In the genomic region with DNA sequence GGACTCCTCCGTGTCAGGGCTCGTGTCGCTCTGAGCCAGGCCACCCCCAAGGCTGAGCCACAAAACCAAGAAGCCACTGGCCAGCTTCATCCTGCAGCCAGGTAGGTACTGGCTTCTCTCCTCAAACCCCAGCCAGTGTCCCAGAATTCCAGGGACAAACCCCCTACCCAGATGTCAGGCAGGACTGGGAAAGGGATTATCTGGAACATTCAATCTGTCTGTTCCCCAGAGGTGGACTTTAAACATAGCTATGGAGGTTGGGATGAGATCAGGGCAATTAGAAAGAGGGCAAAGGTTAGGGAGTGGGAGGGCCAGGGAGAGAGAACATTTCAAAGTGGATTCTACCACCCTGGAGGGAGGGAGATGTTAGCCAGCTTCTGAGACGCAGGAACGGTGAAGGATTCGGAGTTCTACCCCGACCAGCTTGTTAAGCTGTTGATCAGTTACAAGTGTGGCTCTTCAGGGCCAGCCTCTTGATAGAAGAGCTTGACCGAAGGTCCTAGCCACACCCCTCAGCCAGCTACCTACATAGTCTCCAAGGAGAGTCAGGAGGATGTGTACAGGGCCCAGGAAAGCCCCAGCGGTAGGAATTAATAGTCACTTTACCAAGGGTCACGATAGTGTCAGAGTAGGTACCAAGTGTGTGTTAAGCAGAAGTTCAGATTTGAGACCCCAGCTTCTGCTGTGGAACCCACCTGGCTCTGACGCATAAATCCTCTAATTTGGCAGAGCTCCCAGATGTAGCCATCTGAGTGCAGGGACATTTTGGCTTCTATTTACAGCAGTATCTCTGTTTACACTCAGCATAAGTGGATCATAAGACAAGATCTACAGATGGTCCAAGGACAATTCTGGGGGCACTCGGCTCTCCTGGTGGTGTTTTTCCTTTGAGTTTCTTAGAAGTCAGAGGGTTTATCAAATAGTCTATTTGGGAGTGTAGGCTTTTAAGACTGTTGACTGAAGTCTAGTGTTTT, we compare ENCODE assay signal across 1 cellular context.
TF ChIP-seq lines count a peak whose summit lies in the region.

A gene with protein sequence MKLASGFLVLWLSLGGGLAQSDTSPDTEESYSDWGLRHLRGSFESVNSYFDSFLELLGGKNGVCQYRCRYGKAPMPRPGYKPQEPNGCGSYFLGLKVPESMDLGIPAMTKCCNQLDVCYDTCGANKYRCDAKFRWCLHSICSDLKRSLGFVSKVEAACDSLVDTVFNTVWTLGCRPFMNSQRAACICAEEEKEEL (minus strand): TSS at position 211 of the 974 bp plus-strand sequence. CDS start 121 bp downstream, at position 90.

TF ChIP-seq in HepG2, 621 proteins besides CTCF, POLR2A, EP300 and RAD21 (continued from another document and continues in another):
- TF ChIP-seq ZBTB20 (CRISPR knock-in tag; IDR thresholded peaks at IDR 0.05; ENCODE audit: borderline replicate concordance, low read depth): no peak
- peak; percentile 90 for TF ChIP-seq PPARG (CRISPR knock-in tag; conservative IDR thresholded peaks at IDR 0.05)
- 0 out of 2 replicates have a peak, but pooled peaks have one; percentile 29 for TF ChIP-seq MYC (CRISPR knock-in tag; IDR thresholded peaks at IDR 0.05; ENCODE audit: borderline replicate concordance)
- TF ChIP-seq, protein P1, sequence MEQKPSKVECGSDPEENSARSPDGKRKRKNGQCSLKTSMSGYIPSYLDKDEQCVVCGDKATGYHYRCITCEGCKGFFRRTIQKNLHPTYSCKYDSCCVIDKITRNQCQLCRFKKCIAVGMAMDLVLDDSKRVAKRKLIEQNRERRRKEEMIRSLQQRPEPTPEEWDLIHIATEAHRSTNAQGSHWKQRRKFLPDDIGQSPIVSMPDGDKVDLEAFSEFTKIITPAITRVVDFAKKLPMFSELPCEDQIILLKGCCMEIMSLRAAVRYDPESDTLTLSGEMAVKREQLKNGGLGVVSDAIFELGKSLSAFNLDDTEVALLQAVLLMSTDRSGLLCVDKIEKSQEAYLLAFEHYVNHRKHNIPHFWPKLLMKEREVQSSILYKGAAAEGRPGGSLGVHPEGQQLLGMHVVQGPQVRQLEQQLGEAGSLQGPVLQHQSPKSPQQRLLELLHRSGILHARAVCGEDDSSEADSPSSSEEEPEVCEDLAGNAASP (CRISPR knock-in tag; IDR thresholded peaks at IDR 0.05; ENCODE audit: borderline replicate concordance): no peak
- TF ChIP-seq GPN1 (CRISPR knock-in tag; IDR thresholded peaks at IDR 0.05; ENCODE audit: borderline replicate concordance): no peak
- TF ChIP-seq ZFX (CRISPR knock-in tag; IDR thresholded peaks at IDR 0.05; ENCODE audit: low read depth): peak; percentile 57
- peak; percentile 74 for TF ChIP-seq PHF21A (CRISPR knock-in tag; IDR thresholded peaks at IDR 0.05)
- TF ChIP-seq ZNF329 (CRISPR knock-in tag; IDR thresholded peaks at IDR 0.05; ENCODE audit: low read depth): no peak
- TF ChIP-seq, protein P2, sequence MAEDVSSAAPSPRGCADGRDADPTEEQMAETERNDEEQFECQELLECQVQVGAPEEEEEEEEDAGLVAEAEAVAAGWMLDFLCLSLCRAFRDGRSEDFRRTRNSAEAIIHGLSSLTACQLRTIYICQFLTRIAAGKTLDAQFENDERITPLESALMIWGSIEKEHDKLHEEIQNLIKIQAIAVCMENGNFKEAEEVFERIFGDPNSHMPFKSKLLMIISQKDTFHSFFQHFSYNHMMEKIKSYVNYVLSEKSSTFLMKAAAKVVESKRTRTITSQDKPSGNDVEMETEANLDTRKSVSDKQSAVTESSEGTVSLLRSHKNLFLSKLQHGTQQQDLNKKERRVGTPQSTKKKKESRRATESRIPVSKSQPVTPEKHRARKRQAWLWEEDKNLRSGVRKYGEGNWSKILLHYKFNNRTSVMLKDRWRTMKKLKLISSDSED (CRISPR knock-in tag; IDR thresholded peaks at IDR 0.05): no peak
- TF ChIP-seq ZNF33A (CRISPR knock-in tag; IDR thresholded peaks at IDR 0.05; ENCODE audit: borderline replicate concordance): no peak
- no peak for TF ChIP-seq SRSF4 (IDR thresholded peaks at IDR 0.05; ENCODE audit: low read depth, low read length, poor library complexity, severe bottlenecking)
- TF ChIP-seq NR3C1 (CRISPR knock-in tag; IDR thresholded peaks at IDR 0.05): no peak
- peak; percentile 28; the same call in 1 of the 2 replicates for TF ChIP-seq HOXA3 (CRISPR knock-in tag; IDR thresholded peaks at IDR 0.05)
- peak; percentile 43; the same call in 1 of the 2 replicates for TF ChIP-seq POLR2G (IDR thresholded peaks at IDR 0.05; ENCODE audit: low read depth, low read length)
- TF ChIP-seq ZNF678 (CRISPR knock-in tag; IDR thresholded peaks at IDR 0.05): no peak
- no peak for TF ChIP-seq ZNF17 (CRISPR knock-in tag; IDR thresholded peaks at IDR 0.05)
- TF ChIP-seq ZNF335 (CRISPR knock-in tag; IDR thresholded peaks at IDR 0.05): no peak
- TF ChIP-seq NRL (CRISPR knock-in tag; IDR thresholded peaks at IDR 0.05; ENCODE audit: borderline replicate concordance): no peak
- peak; percentile 50; the same call in 1 of the 2 replicates for TF ChIP-seq SALL1 (CRISPR knock-in tag; IDR thresholded peaks at IDR 0.05)
- TF ChIP-seq ZNF589 (CRISPR knock-in tag; conservative IDR thresholded peaks at IDR 0.05): no peak
- TF ChIP-seq, protein P3, sequence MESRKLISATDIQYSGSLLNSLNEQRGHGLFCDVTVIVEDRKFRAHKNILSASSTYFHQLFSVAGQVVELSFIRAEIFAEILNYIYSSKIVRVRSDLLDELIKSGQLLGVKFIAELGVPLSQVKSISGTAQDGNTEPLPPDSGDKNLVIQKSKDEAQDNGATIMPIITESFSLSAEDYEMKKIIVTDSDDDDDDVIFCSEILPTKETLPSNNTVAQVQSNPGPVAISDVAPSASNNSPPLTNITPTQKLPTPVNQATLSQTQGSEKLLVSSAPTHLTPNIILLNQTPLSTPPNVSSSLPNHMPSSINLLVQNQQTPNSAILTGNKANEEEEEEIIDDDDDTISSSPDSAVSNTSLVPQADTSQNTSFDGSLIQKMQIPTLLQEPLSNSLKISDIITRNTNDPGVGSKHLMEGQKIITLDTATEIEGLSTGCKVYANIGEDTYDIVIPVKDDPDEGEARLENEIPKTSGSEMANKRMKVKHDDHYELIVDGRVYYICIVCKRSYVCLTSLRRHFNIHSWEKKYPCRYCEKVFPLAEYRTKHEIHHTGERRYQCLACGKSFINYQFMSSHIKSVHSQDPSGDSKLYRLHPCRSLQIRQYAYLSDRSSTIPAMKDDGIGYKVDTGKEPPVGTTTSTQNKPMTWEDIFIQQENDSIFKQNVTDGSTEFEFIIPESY (CRISPR knock-in tag; IDR thresholded peaks at IDR 0.05): no peak
- no peak for TF ChIP-seq SRSF1 (optimal IDR thresholded peaks at IDR 0.05; ENCODE audit: low read depth, low read length)
- no peak for TF ChIP-seq SP140L (CRISPR knock-in tag; IDR thresholded peaks at IDR 0.05; ENCODE audit: borderline replicate concordance)
- TF ChIP-seq, protein P4, sequence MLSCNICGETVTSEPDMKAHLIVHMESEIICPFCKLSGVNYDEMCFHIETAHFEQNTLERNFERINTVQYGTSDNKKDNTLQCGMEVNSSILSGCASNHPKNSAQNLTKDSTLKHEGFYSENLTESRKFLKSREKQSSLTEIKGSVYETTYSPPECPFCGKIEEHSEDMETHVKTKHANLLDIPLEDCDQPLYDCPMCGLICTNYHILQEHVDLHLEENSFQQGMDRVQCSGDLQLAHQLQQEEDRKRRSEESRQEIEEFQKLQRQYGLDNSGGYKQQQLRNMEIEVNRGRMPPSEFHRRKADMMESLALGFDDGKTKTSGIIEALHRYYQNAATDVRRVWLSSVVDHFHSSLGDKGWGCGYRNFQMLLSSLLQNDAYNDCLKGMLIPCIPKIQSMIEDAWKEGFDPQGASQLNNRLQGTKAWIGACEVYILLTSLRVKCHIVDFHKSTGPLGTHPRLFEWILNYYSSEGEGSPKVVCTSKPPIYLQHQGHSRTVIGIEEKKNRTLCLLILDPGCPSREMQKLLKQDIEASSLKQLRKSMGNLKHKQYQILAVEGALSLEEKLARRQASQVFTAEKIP (CRISPR knock-in tag; IDR thresholded peaks at IDR 0.05; ENCODE audit: borderline replicate concordance): no peak
- TF ChIP-seq TCF12 (IDR thresholded peaks at IDR 0.05): no peak
- TF ChIP-seq TCF12 (CRISPR knock-in tag; IDR thresholded peaks at IDR 0.05): 0 out of 2 replicates have a peak, but pooled peaks have one; percentile 28
- TF ChIP-seq, protein P5, sequence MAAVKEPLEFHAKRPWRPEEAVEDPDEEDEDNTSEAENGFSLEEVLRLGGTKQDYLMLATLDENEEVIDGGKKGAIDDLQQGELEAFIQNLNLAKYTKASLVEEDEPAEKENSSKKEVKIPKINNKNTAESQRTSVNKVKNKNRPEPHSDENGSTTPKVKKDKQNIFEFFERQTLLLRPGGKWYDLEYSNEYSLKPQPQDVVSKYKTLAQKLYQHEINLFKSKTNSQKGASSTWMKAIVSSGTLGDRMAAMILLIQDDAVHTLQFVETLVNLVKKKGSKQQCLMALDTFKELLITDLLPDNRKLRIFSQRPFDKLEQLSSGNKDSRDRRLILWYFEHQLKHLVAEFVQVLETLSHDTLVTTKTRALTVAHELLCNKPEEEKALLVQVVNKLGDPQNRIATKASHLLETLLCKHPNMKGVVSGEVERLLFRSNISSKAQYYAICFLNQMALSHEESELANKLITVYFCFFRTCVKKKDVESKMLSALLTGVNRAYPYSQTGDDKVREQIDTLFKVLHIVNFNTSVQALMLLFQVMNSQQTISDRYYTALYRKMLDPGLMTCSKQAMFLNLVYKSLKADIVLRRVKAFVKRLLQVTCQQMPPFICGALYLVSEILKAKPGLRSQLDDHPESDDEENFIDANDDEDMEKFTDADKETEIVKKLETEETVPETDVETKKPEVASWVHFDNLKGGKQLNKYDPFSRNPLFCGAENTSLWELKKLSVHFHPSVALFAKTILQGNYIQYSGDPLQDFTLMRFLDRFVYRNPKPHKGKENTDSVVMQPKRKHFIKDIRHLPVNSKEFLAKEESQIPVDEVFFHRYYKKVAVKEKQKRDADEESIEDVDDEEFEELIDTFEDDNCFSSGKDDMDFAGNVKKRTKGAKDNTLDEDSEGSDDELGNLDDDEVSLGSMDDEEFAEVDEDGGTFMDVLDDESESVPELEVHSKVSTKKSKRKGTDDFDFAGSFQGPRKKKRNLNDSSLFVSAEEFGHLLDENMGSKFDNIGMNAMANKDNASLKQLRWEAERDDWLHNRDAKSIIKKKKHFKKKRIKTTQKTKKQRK (IDR thresholded peaks at IDR 0.05; ENCODE audit: low read length): no peak
- TF ChIP-seq, protein P6, sequence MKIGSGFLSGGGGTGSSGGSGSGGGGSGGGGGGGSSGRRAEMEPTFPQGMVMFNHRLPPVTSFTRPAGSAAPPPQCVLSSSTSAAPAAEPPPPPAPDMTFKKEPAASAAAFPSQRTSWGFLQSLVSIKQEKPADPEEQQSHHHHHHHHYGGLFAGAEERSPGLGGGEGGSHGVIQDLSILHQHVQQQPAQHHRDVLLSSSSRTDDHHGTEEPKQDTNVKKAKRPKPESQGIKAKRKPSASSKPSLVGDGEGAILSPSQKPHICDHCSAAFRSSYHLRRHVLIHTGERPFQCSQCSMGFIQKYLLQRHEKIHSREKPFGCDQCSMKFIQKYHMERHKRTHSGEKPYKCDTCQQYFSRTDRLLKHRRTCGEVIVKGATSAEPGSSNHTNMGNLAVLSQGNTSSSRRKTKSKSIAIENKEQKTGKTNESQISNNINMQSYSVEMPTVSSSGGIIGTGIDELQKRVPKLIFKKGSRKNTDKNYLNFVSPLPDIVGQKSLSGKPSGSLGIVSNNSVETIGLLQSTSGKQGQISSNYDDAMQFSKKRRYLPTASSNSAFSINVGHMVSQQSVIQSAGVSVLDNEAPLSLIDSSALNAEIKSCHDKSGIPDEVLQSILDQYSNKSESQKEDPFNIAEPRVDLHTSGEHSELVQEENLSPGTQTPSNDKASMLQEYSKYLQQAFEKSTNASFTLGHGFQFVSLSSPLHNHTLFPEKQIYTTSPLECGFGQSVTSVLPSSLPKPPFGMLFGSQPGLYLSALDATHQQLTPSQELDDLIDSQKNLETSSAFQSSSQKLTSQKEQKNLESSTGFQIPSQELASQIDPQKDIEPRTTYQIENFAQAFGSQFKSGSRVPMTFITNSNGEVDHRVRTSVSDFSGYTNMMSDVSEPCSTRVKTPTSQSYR (CRISPR knock-in tag; IDR thresholded peaks at IDR 0.05; ENCODE audit: borderline replicate concordance): no peak
- TF ChIP-seq ZNF558 (CRISPR knock-in tag; IDR thresholded peaks at IDR 0.05; ENCODE audit: borderline replicate concordance): 0 out of 2 replicates have a peak, but pooled peaks have one; percentile 34
- TF ChIP-seq LCORL (IDR thresholded peaks at IDR 0.05): no peak
- no peak; the same call in none of the 2 replicates for TF ChIP-seq LCORL (CRISPR knock-in tag; IDR thresholded peaks at IDR 0.05)
- TF ChIP-seq, protein P7, sequence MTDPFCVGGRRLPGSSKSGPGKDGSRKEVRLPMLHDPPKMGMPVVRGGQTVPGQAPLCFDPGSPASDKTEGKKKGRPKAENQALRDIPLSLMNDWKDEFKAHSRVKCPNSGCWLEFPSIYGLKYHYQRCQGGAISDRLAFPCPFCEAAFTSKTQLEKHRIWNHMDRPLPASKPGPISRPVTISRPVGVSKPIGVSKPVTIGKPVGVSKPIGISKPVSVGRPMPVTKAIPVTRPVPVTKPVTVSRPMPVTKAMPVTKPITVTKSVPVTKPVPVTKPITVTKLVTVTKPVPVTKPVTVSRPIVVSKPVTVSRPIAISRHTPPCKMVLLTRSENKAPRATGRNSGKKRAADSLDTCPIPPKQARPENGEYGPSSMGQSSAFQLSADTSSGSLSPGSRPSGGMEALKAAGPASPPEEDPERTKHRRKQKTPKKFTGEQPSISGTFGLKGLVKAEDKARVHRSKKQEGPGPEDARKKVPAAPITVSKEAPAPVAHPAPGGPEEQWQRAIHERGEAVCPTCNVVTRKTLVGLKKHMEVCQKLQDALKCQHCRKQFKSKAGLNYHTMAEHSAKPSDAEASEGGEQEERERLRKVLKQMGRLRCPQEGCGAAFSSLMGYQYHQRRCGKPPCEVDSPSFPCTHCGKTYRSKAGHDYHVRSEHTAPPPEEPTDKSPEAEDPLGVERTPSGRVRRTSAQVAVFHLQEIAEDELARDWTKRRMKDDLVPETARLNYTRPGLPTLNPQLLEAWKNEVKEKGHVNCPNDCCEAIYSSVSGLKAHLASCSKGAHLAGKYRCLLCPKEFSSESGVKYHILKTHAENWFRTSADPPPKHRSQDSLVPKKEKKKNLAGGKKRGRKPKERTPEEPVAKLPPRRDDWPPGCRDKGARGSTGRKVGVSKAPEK (CRISPR knock-in tag; IDR thresholded peaks at IDR 0.05; ENCODE audit: borderline replicate concordance): 0 out of 2 replicates have a peak, but pooled peaks have one; percentile 7
- TF ChIP-seq ZNF850 (CRISPR knock-in tag; conservative IDR thresholded peaks at IDR 0.05): 0 out of 2 replicates have a peak, but pooled peaks have one; percentile 34
- TF ChIP-seq ZNF549 (CRISPR knock-in tag; IDR thresholded peaks at IDR 0.05): no peak
- no peak for TF ChIP-seq SMC3 (IDR thresholded peaks at IDR 0.05; ENCODE audit: low read length)
- no peak for TF ChIP-seq ZNF510 (CRISPR knock-in tag; IDR thresholded peaks at IDR 0.05; ENCODE audit: low read depth)
- no peak for TF ChIP-seq MZF1 (CRISPR knock-in tag; IDR thresholded peaks at IDR 0.05; ENCODE audit: borderline replicate concordance)
- TF ChIP-seq, protein P8, sequence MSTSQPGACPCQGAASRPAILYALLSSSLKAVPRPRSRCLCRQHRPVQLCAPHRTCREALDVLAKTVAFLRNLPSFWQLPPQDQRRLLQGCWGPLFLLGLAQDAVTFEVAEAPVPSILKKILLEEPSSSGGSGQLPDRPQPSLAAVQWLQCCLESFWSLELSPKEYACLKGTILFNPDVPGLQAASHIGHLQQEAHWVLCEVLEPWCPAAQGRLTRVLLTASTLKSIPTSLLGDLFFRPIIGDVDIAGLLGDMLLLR (CRISPR knock-in tag; IDR thresholded peaks at IDR 0.05): no peak
- TF ChIP-seq MAFF (IDR thresholded peaks at IDR 0.05; ENCODE audit: low read depth, low read length): no peak
- 0 out of 2 replicates have a peak, but pooled peaks have one; percentile 19 for TF ChIP-seq DR1 (CRISPR knock-in tag; IDR thresholded peaks at IDR 0.05)
